Comparison of ENCODE assay signal across 8 cellular contexts in genomic region chr7:16989883-16990413, GRCh38.
DNase-seq lines count a peak whose midpoint lies in the region; ATAC-seq and TF ChIP-seq lines count a peak whose summit lies in the region.

No MANE protein-coding gene starts in this region.

- peaks cover 46% of the 10 kb centered on the region for H3K4me1 Mint-ChIP-seq in osteocyte (ENCODE audit: unreplicated experiment)

- H3K27ac ChIP-seq in Panc1 (ENCODE audit: low read length) (peak overlapping the region; percentile 68), esophagus squamous epithelium (peak overlapping the region; percentile 40 to 80 (median 72))

- no peaks in the 10 kb centered on the region for H3K27me3 Mint-ChIP-seq in osteocyte (ENCODE audit: unreplicated experiment)

- no peaks in the 10 kb centered on the region for H3K36me3 ChIP-seq in Panc1 (ENCODE audit: control insufficient read depth, insufficient read depth, low read length)
- H3K36me3 ChIP-seq in esophagus squamous epithelium: no peaks in the 10 kb centered on the region

- peak overlapping the region; percentile 17 to 62; a peak in 3 of 4 replicates for H3K4me3 ChIP-seq in Panc1 (ENCODE audit: low read depth in 2 of 2, low read length in 2 of 2)
- H3K4me3 ChIP-seq in esophagus squamous epithelium: peak overlapping the region in 3 of 4 donors; percentile 20 to 53 (median 30)

- TF ChIP-seq CTCF in Panc1 (IDR thresholded peaks at IDR 0.05): no peak
- TF ChIP-seq CTCF in esophagus squamous epithelium (IDR thresholded peaks at IDR 0.05): no peak
- no peak for TF ChIP-seq CTCF in osteocyte (IDR thresholded peaks at IDR 0.05)

- intact Hi-C loops in Panc1 (cut with micrococcal nuclease; ENCODE audit: unreplicated experiment): no loop called here
- intact Hi-C loops in esophagus squamous epithelium (cut with DNase I): loop anchor here (10.0 kb wide), 1 partner anchor 315 kb away; no protein-coding TSS in a partner anchor

- DNase-seq in GM03348 (ENCODE audit: low spot score): peak; percentile 45
- DNase-seq in Panc1 (ENCODE audit: low read depth, low spot score): peak; percentile 69
- DNase-seq in esophagus squamous epithelium (lab: John Stamatoyannopoulos, UW): no peak
- no peak for DNase-seq in osteocyte (ENCODE audit: extremely low spot score, unreplicated experiment)
- no peak for DNase-seq in HK-2 (ENCODE audit: unreplicated experiment)
- DNase-seq in DMS114 treated with DMSO at 0.1 percent for 48 hours (lab: John Stamatoyannopoulos, UW; ENCODE audit: unreplicated experiment): no peak
- no peak for DNase-seq in RPMI8226

- H3K4me3 Mint-ChIP-seq in osteocyte (ENCODE audit: unreplicated experiment): peak overlapping the region; percentile 86

- peak; percentile 88 for ATAC-seq in Panc1
- no peak for ATAC-seq in GM21423 (IDR thresholded peaks at IDR 0.05; ENCODE audit: unreplicated experiment)

- in situ Hi-C loops in Panc1 (cut with HindIII; ENCODE audit: low pct_unique_long_range_greater_than_20kb, low sequenced_read_pairs): no loop called here

- POLR2A ChIA-PET in Panc1 (lab: Charles Lee): no interaction called here

- no peaks in the 10 kb centered on the region for H3K9me3 Mint-ChIP-seq in osteocyte (ENCODE audit: unreplicated experiment)

- H3K4me1 ChIP-seq in Panc1 (ENCODE audit: control insufficient read depth, insufficient read depth, low read length): peaks cover 16% of the 10 kb centered on the region; the same call in 1 of the 2 replicates
- peaks cover 0 to 29% (median 0%) of the 10 kb centered on the region in 3 donors for H3K4me1 ChIP-seq in esophagus squamous epithelium

- H3K36me3 Mint-ChIP-seq in osteocyte (ENCODE audit: unreplicated experiment): no peaks in the 10 kb centered on the region

- H3K9me3 ChIP-seq in Panc1 (ENCODE audit: control insufficient read depth, insufficient read depth, low read depth, low read length) (no peaks in the 10 kb centered on the region), esophagus squamous epithelium (no peaks in the 10 kb centered on the region)

- 9 to 21% methylated on average over 7 of the region's 7 CpGs for WGBS in esophagus squamous epithelium, 2 donors

- TF ChIP-seq POLR2A in esophagus squamous epithelium (IDR thresholded peaks at IDR 0.05): peak in 1 of 4 donors; percentile 36

- CTCF ChIA-PET in Panc1 (lab: Charles Lee): interaction anchor here (0.6 kb wide), 1 partner anchor 108 kb away, joined by 5 read pairs; no protein-coding TSS in a partner anchor

- peak overlapping the region; percentile 94 for H3K27ac Mint-ChIP-seq in osteocyte (ENCODE audit: unreplicated experiment)

- H3K27me3 ChIP-seq in Panc1 (ENCODE audit: control insufficient read depth, insufficient read depth, low read length) (no peaks in the 10 kb centered on the region), esophagus squamous epithelium (no peaks in the 10 kb centered on the region)

- BruUV-seq in Panc1 (replicated peaks; lab: Mats Ljungman, UMichigan): no TSS peak

Comparison
In these comparisons a context has a peak if more than half of its experiments do, and no peak if none do; other contexts are left out.
1. DNase-seq: peak in GM03348 (single experiment) and Panc1 (single experiment); none in esophagus squamous epithelium (single experiment), osteocyte (single experiment), HK-2 (single experiment), DMS114 treated with DMSO at 0.1 percent for 48 hours (single experiment) and RPMI8226 (single experiment).